In genomic region chr13:41634407-41634806, GRCh38 we compare ENCODE assay signal across 16 cellular contexts.
DNase-seq lines count a peak whose midpoint lies in the region; ATAC-seq and TF ChIP-seq lines count a peak whose summit lies in the region.
"Had no signal": no experiment of that assay in that cellular context is flagged by ENCODE, and none has a peak within 500 bp of the region (broad histone marks: within the 10 kb centered on the region; RNA-seq: fewer than 3 reads in every experiment).

No MANE protein-coding gene starts in this region.

- H3K4me3 Mint-ChIP-seq in mesothelial cell of epicardium: no peak overlapping the region
- H3K4me3 Mint-ChIP-seq: CD8-positive, alpha-beta T cell; H9 had no signal

- peak overlapping the region; percentile 98 for H2AK5ac ChIP-seq in IMR-90 (ENCODE audit: low read depth, low read length)

- H3K9me3 ChIP-seq in IMR-90 (ENCODE audit: control insufficient read depth, insufficient read depth, low read length) (no peaks in the 10 kb centered on the region), spleen (no peaks in the 10 kb centered on the region)
- H3K9me3 ChIP-seq: Caco-2 had no signal

- H2BK5ac ChIP-seq in IMR-90 (ENCODE audit: low read depth, low read length, poor library complexity, severe bottlenecking): peak overlapping the region; percentile 68

- TF ChIP-seq CTCF in IMR-90 (conservative IDR thresholded peaks at IDR 0.05; ENCODE audit: low read depth, low read length) (no peak), mesothelial cell of epicardium (IDR thresholded peaks at IDR 0.05; ENCODE audit: unreplicated experiment) (no peak), spleen (IDR thresholded peaks at IDR 0.05 in 8 of 11, conservative IDR thresholded peaks at IDR 0.05 in 3 of 11) (no peak)

- H3K27me3 ChIP-seq in IMR-90 (ENCODE audit: control insufficient read depth, insufficient read depth, low read length) (no peaks in the 10 kb centered on the region), spleen (replicated peaks in 1 of 7) (no peaks in the 10 kb centered on the region)

- peaks cover 4 to 6% of the 10 kb centered on the region in 2 experiments; a peak in 3 of 4 replicates for H3K79me1 ChIP-seq in IMR-90 (ENCODE audit: low read depth in 1 of 2, low read length in 2 of 2)

- H3K4me3 ChIP-seq in IMR-90 (ENCODE audit: insufficient read depth, low read depth, low read length) (no peak overlapping the region), spleen (no peak overlapping the region)
- H3K4me3 ChIP-seq: GM23248 had no signal

- H3K4ac ChIP-seq in IMR-90 (ENCODE audit: low read depth, low read length): peak overlapping the region; percentile 93

- in situ Hi-C loops in IMR-90 (cut with MboI; ENCODE audit: low sequenced_read_pairs): loop anchor here (25.0 kb wide), 1 partner anchor 172 kb away; the partner anchor contains the start of gene RGCC

- H2BK15ac ChIP-seq in IMR-90 (ENCODE audit: low read depth, low read length): peak overlapping the region; percentile 99

- peaks cover 3% of the 10 kb centered on the region; the same call in 1 of the 2 replicates for H4K20me1 ChIP-seq in IMR-90 (ENCODE audit: insufficient read depth, low read length)

- no peak overlapping the region for H3K56ac ChIP-seq in IMR-90 (ENCODE audit: extremely low read depth, insufficient read depth, low read length)

- POLR2A ChIA-PET in IMR-90 (lab: Charles Lee; ENCODE audit: unreplicated experiment): interaction anchor here (0.7 kb wide), 1 partner anchor 173 kb away, joined by 6 read pairs; no protein-coding TSS in a partner anchor

- TF ChIP-seq POLR2A in IMR-90 (IDR thresholded peaks at IDR 0.05; ENCODE audit: low read depth, low read length): no peak
- TF ChIP-seq POLR2A in spleen (IDR thresholded peaks at IDR 0.05): no peak

- dilution Hi-C loops in IMR-90 (cut with HindIII; ENCODE audit: low sequenced_read_pairs, unreplicated experiment): no loop called here

- H3K36me3 ChIP-seq in IMR-90 (ENCODE audit: control insufficient read depth, insufficient read depth, low read length) (no peaks in the 10 kb centered on the region), spleen (no peaks in the 10 kb centered on the region)

- H3K36me3 Mint-ChIP-seq in mesothelial cell of epicardium: peaks cover 1% of the 10 kb centered on the region

- no peaks in the 10 kb centered on the region for H3K9me3 Mint-ChIP-seq in mesothelial cell of epicardium
- H3K9me3 Mint-ChIP-seq: CD8-positive, alpha-beta T cell; H9 had no signal

- ATAC-seq in IMR-90 (ENCODE audit: low read depth) (no peak), GM21723 (IDR thresholded peaks at IDR 0.05; ENCODE audit: unreplicated experiment) (no peak)
- ATAC-seq: CD8-positive, alpha-beta T cell; HCT116 had no signal

- peak overlapping the region; percentile 90 for H4K91ac ChIP-seq in IMR-90 (ENCODE audit: insufficient read depth, low read depth, low read length)

- H2BK20ac ChIP-seq in IMR-90 (ENCODE audit: low read depth, low read length): peak overlapping the region; percentile 77; the same call in 1 of the 2 replicates

- H3K9ac ChIP-seq in IMR-90 (ENCODE audit: low read depth, low read length): peak overlapping the region; percentile 51
- H3K9ac ChIP-seq: GM23248 had no signal

- H3K9me1 ChIP-seq in IMR-90 (ENCODE audit: insufficient read depth, low read length): peaks cover 27% of the 10 kb centered on the region

- H3K4me1 ChIP-seq in IMR-90 (ENCODE audit: control insufficient read depth, insufficient read depth, low read length) (peaks cover 36% of the 10 kb centered on the region), spleen (peaks cover 0 to 10% (median 0%) of the 10 kb centered on the region in 6 donors)

- peaks cover 25% of the 10 kb centered on the region for H3K4me1 Mint-ChIP-seq in mesothelial cell of epicardium

- DNase-seq in IMR-90 (no peak), mesothelial cell of epicardium (ENCODE audit: low spot score in 2 of 2, unreplicated experiment in 2 of 2) (no peak), spleen (no peak), GM03348 (ENCODE audit: low spot score) (no peak), NCI-H1417 (lab: John Stamatoyannopoulos, UW) (no peak)
- DNase-seq: C1 segment of cervical spinal cord; Caco-2; CD8-positive, alpha-beta T cell; DMS 273 treated with DMSO at 0.1 percent for 48 hours; DMS79; EL; GDM1; GM23248; H9 had no signal

- peak overlapping the region; percentile 62 for H3K27ac Mint-ChIP-seq in mesothelial cell of epicardium
- H3K27ac Mint-ChIP-seq: CD8-positive, alpha-beta T cell had no signal

- peak overlapping the region; percentile 93 for H4K5ac ChIP-seq in IMR-90 (ENCODE audit: low read depth, low read length)

- 10 to 100% methylated on average over 1 of the region's 3 CpGs for WGBS in IMR-90 (ENCODE audit: extremely low coverage in 2 of 2, insufficient read length in 1 of 2), 2 experiments
- 68 to 82% (median 76%) methylated on average over 3 of the region's 3 CpGs for WGBS in spleen, 5 donors

- H3K14ac ChIP-seq in IMR-90 (replicated peaks; ENCODE audit: low read depth, low read length): peak overlapping the region; percentile 56

- peak overlapping the region; percentile 88 for H3K18ac ChIP-seq in IMR-90 (ENCODE audit: low read depth, low read length)

- H4K8ac ChIP-seq in IMR-90 (ENCODE audit: low read depth in 2 of 2, low read length in 2 of 2): peak overlapping the region; percentile 41 to 78

- no peak overlapping the region for H2AFZ ChIP-seq in IMR-90 (replicated peaks; ENCODE audit: low read length, poor library complexity)
- H2AFZ ChIP-seq: GM23248 had no signal

- no TSS peak for BruUV-seq in IMR-90 (replicated peaks; lab: Mats Ljungman, UMichigan)

- no peak overlapping the region for H3K4me2 ChIP-seq in IMR-90 (ENCODE audit: low read depth, low read length)

- H3K27ac ChIP-seq in IMR-90 (ENCODE audit: insufficient read depth, low read length) (peak overlapping the region; percentile 85; the same call in 1 of the 2 replicates), spleen (peak overlapping the region in 5 of 8 donors; percentile 30 to 55 (median 48))
- H3K27ac ChIP-seq: GM23248 had no signal

- intact Hi-C loops in IMR-90 (cut with micrococcal nuclease): no loop called here
- intact Hi-C loops in spleen (cut with DNase I; ENCODE audit: low total_unique reads): no loop called here

- no peak for TF ChIP-seq RAD21 in IMR-90 (IDR thresholded peaks at IDR 0.05; ENCODE audit: low read length)

- peak overlapping the region; percentile 47; the same call in 1 of the 2 replicates for H3K23ac ChIP-seq in IMR-90 (ENCODE audit: low read depth, low read length)

- H2AK9ac ChIP-seq in IMR-90 (replicated peaks; ENCODE audit: low read depth, low read length, poor library complexity): no peak overlapping the region

- H2BK120ac ChIP-seq in IMR-90 (ENCODE audit: low read depth, low read length): peak overlapping the region; percentile 96

- H3K27me3 Mint-ChIP-seq in mesothelial cell of epicardium (ENCODE audit: low read depth): no peaks in the 10 kb centered on the region

- CTCF ChIA-PET in IMR-90 (lab: Yijun Ruan, JAX): interaction anchor here (0.7 to 0.9 kb wide), 3 partner anchors 69 to 174 kb away, joined by 3 to 7 read pairs (median 6); no protein-coding TSS in a partner anchor

TF ChIP-seq in IMR-90, 13 proteins besides CTCF, POLR2A, EP300 and RAD21:
- no peak for TF ChIP-seq ELK1 (IDR thresholded peaks at IDR 0.05; ENCODE audit: borderline replicate concordance, low read depth, low read length)
- TF ChIP-seq NFE2L2 (IDR thresholded peaks at IDR 0.05; ENCODE audit: low read depth, low read length): no peak
- TF ChIP-seq CHD1 (IDR thresholded peaks at IDR 0.05; ENCODE audit: low read depth, low read length): no peak
- TF ChIP-seq SMC3 (IDR thresholded peaks at IDR 0.05; ENCODE audit: low read depth, low read length): no peak
- no peak for TF ChIP-seq RCOR1 (IDR thresholded peaks at IDR 0.05; ENCODE audit: insufficient replicate concordance, low read length)
- no peak for TF ChIP-seq USF2 (IDR thresholded peaks at IDR 0.05; ENCODE audit: low read depth, low read length)
- TF ChIP-seq CEBPB (IDR thresholded peaks at IDR 0.05; ENCODE audit: low read depth, low read length): no peak
- no peak for TF ChIP-seq RFX5 (IDR thresholded peaks at IDR 0.05; ENCODE audit: low read depth, low read length)
- no peak for TF ChIP-seq MAFK (IDR thresholded peaks at IDR 0.05; ENCODE audit: low read depth, low read length)
- no peak for TF ChIP-seq BHLHE40 (IDR thresholded peaks at IDR 0.05; ENCODE audit: low read depth, low read length)
- no peak for TF ChIP-seq FOS (IDR thresholded peaks at IDR 0.05; ENCODE audit: low read depth, low read length)
- TF ChIP-seq MAZ (IDR thresholded peaks at IDR 0.05; ENCODE audit: borderline replicate concordance, low read depth, low read length): no peak
- no peak for TF ChIP-seq MXI1 (IDR thresholded peaks at IDR 0.05; ENCODE audit: borderline replicate concordance, low read depth, low read length)
